In genomic region chr2:134918518-134919359, GRCh38 we compare ENCODE assay signal across 8 cellular contexts. TPM values are rescaled to one million over a fixed set of nuclear protein-coding genes. Genes with fewer than 3 reads are reported as not detected.
A peak's percentile ranks its signal among the peaks of the same experiment; 100 is the strongest.
DNase-seq lines count a peak whose midpoint lies in the region; ATAC-seq and TF ChIP-seq lines count a peak whose summit lies in the region.

Gene CCNT2 (plus strand): TSS chr2:134918822. CDS start chr2:134918855, 33 bp downstream.

- H3K4me2 ChIP-seq in mammary epithelial cell (ENCODE audit: insufficient read depth, low read depth, low read length): peak within 1 kb of the TSS; percentile 97

- CTCF ChIA-PET in mammary epithelial cell (lab: Charles Lee; ENCODE audit: low non-redundant PET): no interaction called here

- H3K9me3 ChIP-seq in WERI-Rb-1 (ENCODE audit: severe bottlenecking) (no peaks in the 10 kb centered on the region), mammary epithelial cell (replicated peaks; ENCODE audit: insufficient read depth, low read length) (no peaks in the 10 kb centered on the region), iPS-18c (ENCODE audit: control insufficient read depth, insufficient read depth, low read length) (no peaks in the 10 kb centered on the region), skeletal muscle tissue (ENCODE audit: control insufficient read depth in 3 of 3, low read length in 3 of 3) (no peaks in the 10 kb centered on the region)

- in situ Hi-C loops in mammary epithelial cell (cut with MboI; ENCODE audit: low sequenced_read_pairs in 2 of 2): loop anchor here in 1 of 2 donors (25.0 kb wide), 1 partner anchor 806 kb away; no protein-coding TSS in a partner anchor

- H3K36me3 ChIP-seq in ACC112 (ENCODE audit: insufficient read depth, low read length) (peaks cover 2% of the 10 kb centered on the region; the same call in 1 of the 2 replicates), WERI-Rb-1 (peaks cover 37% of the 10 kb centered on the region), mammary epithelial cell (ENCODE audit: insufficient read depth, low read length) (peaks cover 1% of the 10 kb centered on the region), skeletal muscle tissue (ENCODE audit: control insufficient read depth in 3 of 3, insufficient read depth in 3 of 3, low read length in 3 of 3) (no peaks in the 10 kb centered on the region)

- TSS peak; percentile 56 for BruUV-seq in mammary epithelial cell (replicated peaks; lab: Mats Ljungman, UMichigan)

- H2AFZ ChIP-seq in ACC112 (ENCODE audit: low read length, unreplicated experiment): peak within 1 kb of the TSS; percentile 95
- H2AFZ ChIP-seq in mammary epithelial cell (ENCODE audit: low read depth, low read length): peak within 1 kb of the TSS; percentile 92

- intact Hi-C loops in mammary epithelial cell (cut with micrococcal nuclease): loop anchor here (10.0 kb wide), 1 partner anchor 774 kb away; no protein-coding TSS in a partner anchor

- H4K20me1 ChIP-seq in mammary epithelial cell (ENCODE audit: insufficient read depth, low read length): peaks cover 10% of the 10 kb centered on the region

- peak; percentile 87 for ATAC-seq in GM18873 (IDR thresholded peaks at IDR 0.05; ENCODE audit: low FRiP score, unreplicated experiment)
- ATAC-seq in HG03139 (IDR thresholded peaks at IDR 0.05; ENCODE audit: unreplicated experiment): peak; percentile 81

- H3K27ac ChIP-seq in ACC112 (ENCODE audit: low read depth, low read length) (peak within 1 kb of the TSS; percentile 89), WERI-Rb-1 (peak within 1 kb of the TSS; percentile 99), mammary epithelial cell (ENCODE audit: insufficient read depth, low read depth, low read length) (peak within 1 kb of the TSS; percentile 91), skeletal muscle tissue (ENCODE audit: low read depth, low read length) (peak within 1 kb of the TSS; percentile 99)

- H3K4me1 ChIP-seq in ACC112 (ENCODE audit: control insufficient read depth, insufficient read depth, low read length, unreplicated experiment) (peaks cover 27% of the 10 kb centered on the region), mammary epithelial cell (ENCODE audit: insufficient read depth, low read length) (peaks cover 8% of the 10 kb centered on the region), skeletal muscle tissue (ENCODE audit: control insufficient read depth in 3 of 3, insufficient read depth in 3 of 3, low read length in 3 of 3) (peaks cover 13 to 36% (median 18%) of the 10 kb centered on the region in 3 donors)

- dilution Hi-C loops in mammary epithelial cell (cut with HindIII; ENCODE audit: low sequenced_read_pairs): no loop called here

- H3K4me3 ChIP-seq in ACC112 (ENCODE audit: low read depth, low read length) (peak within 1 kb of the TSS; percentile 91), WERI-Rb-1 (ENCODE audit: low read depth, low read length) (peak within 1 kb of the TSS; percentile 83), mammary epithelial cell (replicated peaks in 1 of 3; ENCODE audit: insufficient read depth in 1 of 3, low read depth in 2 of 3, low read length in 3 of 3) (peak within 1 kb of the TSS; percentile 91 to 96 (median 92)), iPS-18c (ENCODE audit: insufficient read depth, low read depth, low read length) (peak within 1 kb of the TSS; percentile 87), skeletal muscle tissue (ENCODE audit: low read length in 3 of 3) (peak within 1 kb of the TSS; percentile 92 to 96 (median 95))

- 0% methylated on average over 12 of the region's 85 CpGs for WGBS in mammary epithelial cell (ENCODE audit: low coverage, missing lambda C conversion rate)

- TF ChIP-seq CTCF in WERI-Rb-1 (IDR thresholded peaks at IDR 0.05; ENCODE audit: low read depth, low read length) (no peak), mammary epithelial cell (conservative IDR thresholded peaks at IDR 0.05 in 1 of 2, IDR thresholded peaks at IDR 0.05 in 1 of 2; ENCODE audit: extremely low read depth in 1 of 2, insufficient read depth in 1 of 2, low read depth in 1 of 2, low read length in 2 of 2) (no peak)

- H3K79me2 ChIP-seq in ACC112 (ENCODE audit: control insufficient read depth, insufficient read depth, low read length, unreplicated experiment): peaks cover 49% of the 10 kb centered on the region
- H3K79me2 ChIP-seq in mammary epithelial cell (ENCODE audit: insufficient read depth, low read length): peaks cover 57% of the 10 kb centered on the region

- H3K9ac ChIP-seq in mammary epithelial cell (ENCODE audit: insufficient read depth, low read length): peak within 1 kb of the TSS; percentile 90
- peak within 1 kb of the TSS; percentile 96 to 98 (median 97) for H3K9ac ChIP-seq in skeletal muscle tissue (ENCODE audit: low read depth in 1 of 3, low read length in 3 of 3)

- no peaks in the 10 kb centered on the region for H3K27me3 ChIP-seq in ACC112 (ENCODE audit: insufficient read depth, low read length)
- H3K27me3 ChIP-seq in WERI-Rb-1 (ENCODE audit: insufficient read depth, low read depth, severe bottlenecking): no peaks in the 10 kb centered on the region
- H3K27me3 ChIP-seq in mammary epithelial cell (ENCODE audit: insufficient read depth, low read length): no peaks in the 10 kb centered on the region
- H3K27me3 ChIP-seq in skeletal muscle tissue (ENCODE audit: control insufficient read depth in 3 of 3, insufficient read depth in 3 of 3, low read length in 3 of 3): no peaks in the 10 kb centered on the region

- DNase-seq in NCI-H2227 (lab: John Stamatoyannopoulos, UW; ENCODE audit: unreplicated experiment) (peak; percentile 100), WERI-Rb-1 (peak; percentile 99), mammary epithelial cell (peak; percentile 99)

RNA-seq across cellular contexts. Expression of gene CCNT2, which starts in this region (rescaled TPM):
- total RNA-seq in mammary epithelial cell: 10 to 100 TPM; 27.3 to 31.0 TPM
- polyA plus RNA-seq in mammary epithelial cell: 7.7 TPM
- 45.2 TPM for polyA minus RNA-seq in mammary epithelial cell
- 35.0 TPM for total RNA-seq in skeletal muscle tissue

Comparison
In these comparisons a context has a peak if more than half of its experiments do, and no peak if none do; other contexts are left out.
1. Peak in every context shown above with its lines: DNase-seq, ATAC-seq, H3K4me3 ChIP-seq and H3K27ac ChIP-seq.